In the genomic region with DNA sequence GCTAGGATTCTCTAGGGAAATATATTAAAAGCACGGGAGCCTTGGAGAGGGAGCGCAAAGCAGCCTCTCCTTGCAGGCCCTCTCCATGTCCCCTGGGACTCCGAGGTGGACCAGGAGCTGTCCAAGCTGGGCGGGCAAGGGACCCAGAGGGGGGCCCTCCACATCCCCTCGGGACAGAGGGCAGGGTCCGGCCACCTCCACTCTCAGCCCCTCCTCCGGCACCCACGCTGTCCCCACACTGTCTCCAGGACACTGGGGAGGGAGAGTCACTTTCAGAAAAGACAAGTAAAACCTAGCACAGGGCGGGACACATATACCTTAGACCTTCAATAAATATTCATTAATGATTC, we compare ENCODE assay signal across 9 cellular contexts.
A peak's percentile ranks its signal among the peaks of the same experiment; 100 is the strongest.
DNase-seq lines count a peak whose midpoint lies in the region; ATAC-seq and TF ChIP-seq lines count a peak whose summit lies in the region.
"Had no signal": no experiment of that assay in that cellular context is flagged by ENCODE, and none has a peak within 500 bp of the region (broad histone marks: within the 10 kb centered on the region; RNA-seq: fewer than 3 reads in every experiment).

No MANE protein-coding gene starts in this region.

- no peak for TF ChIP-seq RAD21 in Ishikawa (IDR thresholded peaks at IDR 0.05; ENCODE audit: low read depth)

- H3K4me2 ChIP-seq in mesendoderm (ENCODE audit: low read length): peak overlapping the region; percentile 84

- TF ChIP-seq CTCF in choroid plexus epithelial cell (conservative IDR thresholded peaks at IDR 0.05; ENCODE audit: low read depth, low read length): no peak
- no peak for TF ChIP-seq CTCF in suprapubic skin (IDR thresholded peaks at IDR 0.05)

- DNase-seq in choroid plexus epithelial cell (ENCODE audit: low read depth): no peak
- DNase-seq in mesendoderm: no peak
- no peak for DNase-seq in suprapubic skin (ENCODE audit: low spot score in 2 of 2)
- no peak for DNase-seq in NK-92 (lab: John Stamatoyannopoulos, UW; ENCODE audit: unreplicated experiment)
- no peak for DNase-seq in retina
- no peak for DNase-seq in GOT3 (lab: John Stamatoyannopoulos, UW)
- DNase-seq: activated CD8-positive, alpha-beta memory T cell treated with anti-CD3 and anti-CD28 coated beads, Interleukin-2, amount 10 ng/mL, durations not matched to agents 7 days and 5 days had no signal

- H3K56ac ChIP-seq in mesendoderm (ENCODE audit: low read length): peak overlapping the region; percentile 91

- H2BK5ac ChIP-seq in mesendoderm (ENCODE audit: low read length): no peak overlapping the region

- H4K8ac ChIP-seq in mesendoderm (ENCODE audit: low read depth, low read length): no peak overlapping the region

- H3K23ac ChIP-seq in mesendoderm (ENCODE audit: low read length): no peak overlapping the region

- no peak overlapping the region for H2BK15ac ChIP-seq in mesendoderm (replicated peaks; ENCODE audit: low read depth)

- H3K79me1 ChIP-seq in mesendoderm (ENCODE audit: low read length): no peaks in the 10 kb centered on the region

- TF ChIP-seq EP300 in Ishikawa (IDR thresholded peaks at IDR 0.05; ENCODE audit: borderline replicate concordance) (no peak), suprapubic skin (IDR thresholded peaks at IDR 0.05) (no peak)

- H3K27me3 ChIP-seq in mesendoderm (ENCODE audit: insufficient read depth, low read length, poor library complexity) (no peaks in the 10 kb centered on the region), suprapubic skin (peaks cover 15% of the 10 kb centered on the region)

- WGBS in mesendoderm (ENCODE audit: extremely low coverage, insufficient coverage, low lambda C conversion rate): no CpG with 5 or more reads among the region's 9 CpGs
- 51% methylated on average over 7 of the region's 9 CpGs for WGBS in suprapubic skin

- H3K36me3 ChIP-seq in mesendoderm (ENCODE audit: control insufficient read depth, insufficient read depth, low read length): no peaks in the 10 kb centered on the region
- no peaks in the 10 kb centered on the region for H3K36me3 ChIP-seq in suprapubic skin

- no peaks in the 10 kb centered on the region for H3K9me3 ChIP-seq in suprapubic skin

- H4K5ac ChIP-seq in mesendoderm (ENCODE audit: low read length): no peak overlapping the region

- ATAC-seq in HG03175 (IDR thresholded peaks at IDR 0.05; ENCODE audit: unreplicated experiment): no peak

- H3K4me1 ChIP-seq in mesendoderm (ENCODE audit: control insufficient read depth, low read depth, low read length) (peaks cover 7% of the 10 kb centered on the region), suprapubic skin (peaks cover 24% of the 10 kb centered on the region)

- peak overlapping the region; percentile 64 for H3K4me3 ChIP-seq in choroid plexus epithelial cell (ENCODE audit: low read depth, low read length)
- H3K4me3 ChIP-seq in mesendoderm (ENCODE audit: low read length): no peak overlapping the region
- H3K4me3 ChIP-seq in suprapubic skin: peak overlapping the region; percentile 62

- TF ChIP-seq POLR2A in suprapubic skin (IDR thresholded peaks at IDR 0.05): no peak

- peak overlapping the region; percentile 31 for H3K18ac ChIP-seq in mesendoderm (ENCODE audit: low read length)

- no peaks in the 10 kb centered on the region for H3K79me2 ChIP-seq in mesendoderm (ENCODE audit: control insufficient read depth, insufficient read depth, low read length)

- H3K4ac ChIP-seq in mesendoderm (ENCODE audit: low read depth, low read length): no peak overlapping the region

- H2BK120ac ChIP-seq in mesendoderm (ENCODE audit: low read depth, low read length): no peak overlapping the region

- H2AK5ac ChIP-seq in mesendoderm (ENCODE audit: low read length): no peak overlapping the region

- no peak overlapping the region for H3K27ac ChIP-seq in mesendoderm (ENCODE audit: low read depth, low read length)
- H3K27ac ChIP-seq in suprapubic skin: no peak overlapping the region

- peak overlapping the region; percentile 80 for H3K9ac ChIP-seq in mesendoderm (ENCODE audit: low read length)

TF ChIP-seq in Ishikawa, 13 proteins besides CTCF, POLR2A, EP300 and RAD21:
- TF ChIP-seq CREB1 (IDR thresholded peaks at IDR 0.05; ENCODE audit: low read depth) (no peak), YY1 (IDR thresholded peaks at IDR 0.05; ENCODE audit: low read depth) (0 out of 2 replicates have a peak, but pooled peaks have one; percentile 0), TAF1 (IDR thresholded peaks at IDR 0.05; ENCODE audit: low read depth) (no peak)
- TF ChIP-seq, protein P1, sequence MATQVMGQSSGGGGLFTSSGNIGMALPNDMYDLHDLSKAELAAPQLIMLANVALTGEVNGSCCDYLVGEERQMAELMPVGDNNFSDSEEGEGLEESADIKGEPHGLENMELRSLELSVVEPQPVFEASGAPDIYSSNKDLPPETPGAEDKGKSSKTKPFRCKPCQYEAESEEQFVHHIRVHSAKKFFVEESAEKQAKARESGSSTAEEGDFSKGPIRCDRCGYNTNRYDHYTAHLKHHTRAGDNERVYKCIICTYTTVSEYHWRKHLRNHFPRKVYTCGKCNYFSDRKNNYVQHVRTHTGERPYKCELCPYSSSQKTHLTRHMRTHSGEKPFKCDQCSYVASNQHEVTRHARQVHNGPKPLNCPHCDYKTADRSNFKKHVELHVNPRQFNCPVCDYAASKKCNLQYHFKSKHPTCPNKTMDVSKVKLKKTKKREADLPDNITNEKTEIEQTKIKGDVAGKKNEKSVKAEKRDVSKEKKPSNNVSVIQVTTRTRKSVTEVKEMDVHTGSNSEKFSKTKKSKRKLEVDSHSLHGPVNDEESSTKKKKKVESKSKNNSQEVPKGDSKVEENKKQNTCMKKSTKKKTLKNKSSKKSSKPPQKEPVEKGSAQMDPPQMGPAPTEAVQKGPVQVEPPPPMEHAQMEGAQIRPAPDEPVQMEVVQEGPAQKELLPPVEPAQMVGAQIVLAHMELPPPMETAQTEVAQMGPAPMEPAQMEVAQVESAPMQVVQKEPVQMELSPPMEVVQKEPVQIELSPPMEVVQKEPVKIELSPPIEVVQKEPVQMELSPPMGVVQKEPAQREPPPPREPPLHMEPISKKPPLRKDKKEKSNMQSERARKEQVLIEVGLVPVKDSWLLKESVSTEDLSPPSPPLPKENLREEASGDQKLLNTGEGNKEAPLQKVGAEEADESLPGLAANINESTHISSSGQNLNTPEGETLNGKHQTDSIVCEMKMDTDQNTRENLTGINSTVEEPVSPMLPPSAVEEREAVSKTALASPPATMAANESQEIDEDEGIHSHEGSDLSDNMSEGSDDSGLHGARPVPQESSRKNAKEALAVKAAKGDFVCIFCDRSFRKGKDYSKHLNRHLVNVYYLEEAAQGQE (IDR thresholded peaks at IDR 0.05; ENCODE audit: low read depth): peak; percentile 38
